In the genomic region with DNA sequence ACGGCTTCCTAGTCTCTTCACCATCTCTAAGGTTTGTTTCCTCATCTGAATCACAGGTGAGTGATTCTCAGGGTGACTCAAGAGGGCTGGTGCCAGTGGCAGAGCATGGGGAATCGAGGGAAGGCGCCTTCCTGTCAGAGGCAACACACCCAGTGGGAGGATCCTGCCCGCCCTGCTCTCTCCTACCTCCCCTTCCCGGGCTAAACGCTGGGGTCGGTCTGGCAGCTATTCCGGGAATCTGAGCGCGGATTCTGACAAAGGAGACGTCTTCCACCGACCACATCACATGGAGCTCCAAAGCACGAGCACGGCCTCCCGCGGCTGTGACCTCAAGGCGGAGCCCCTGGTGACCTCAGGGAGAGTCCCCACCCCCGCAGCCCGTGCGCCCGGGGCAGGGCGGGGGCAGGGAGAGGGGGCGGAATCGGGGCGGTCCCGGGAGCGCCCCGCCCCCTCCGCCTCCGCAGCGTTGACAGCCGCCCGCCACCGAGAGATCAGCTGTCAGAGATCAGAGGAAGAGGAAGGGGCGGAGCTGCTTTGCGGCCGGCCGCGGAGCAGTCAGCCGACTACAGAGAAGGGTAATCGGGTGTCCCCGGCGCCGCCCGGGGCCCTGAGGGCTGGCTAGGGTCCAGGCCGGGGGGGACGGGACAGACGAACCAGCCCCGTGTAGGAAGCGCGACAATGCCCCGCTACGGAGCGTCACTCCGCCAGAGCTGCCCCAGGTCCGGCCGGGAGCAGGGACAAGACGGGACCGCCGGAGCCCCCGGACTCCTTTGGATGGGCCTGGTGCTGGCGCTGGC, we compare ENCODE assay signal across 8 cellular contexts. TPM values are rescaled to one million over a fixed set of nuclear protein-coding genes. Genes with fewer than 3 reads are reported as not detected.
DNase-seq lines count a peak whose midpoint lies in the region; ATAC-seq and TF ChIP-seq lines count a peak whose summit lies in the region.

A gene (plus strand): TSS at position 554 of the 797 bp plus-strand sequence. CDS start 125 bp downstream, at position 679.

- no peaks in the 10 kb centered on the region for H3K27me3 Mint-ChIP-seq in type B pancreatic cell

- DNase-seq in GM13976 (ENCODE audit: low spot score) (peak; percentile 98), NCI-H1417 treated with DMSO at 0.1 percent for 48 hours (lab: John Stamatoyannopoulos, UW) (peak; percentile 63), amniotic epithelial cell (ENCODE audit: low read depth) (peak; percentile 79), heart right ventricle (peak; percentile 94), posterior cingulate gyrus (peak; percentile 87 to 98 (median 92)), type B pancreatic cell (ENCODE audit: extremely low spot score, unreplicated experiment) (peak; percentile 89)

- no peaks in the 10 kb centered on the region for H3K36me3 Mint-ChIP-seq in type B pancreatic cell

- ATAC-seq in HG02798 (IDR thresholded peaks at IDR 0.05; ENCODE audit: poor library complexity, unreplicated experiment) (peak; percentile 99), heart right ventricle (peak; percentile 98 to 99 (median 98))

- H3K4me3 Mint-ChIP-seq in type B pancreatic cell: peak within 1 kb of the TSS; percentile 93

- 1% methylated on average over 60 to 62 of the region's 62 CpGs for WGBS in heart right ventricle, 2 donors

- peaks cover 0 to 30% (median 0%) of the 10 kb centered on the region in 9 donors for H3K36me3 ChIP-seq in heart right ventricle

- peak within 1 kb of the TSS; percentile 95 for H3K27ac Mint-ChIP-seq in type B pancreatic cell

- intact Hi-C loops in T-helper 1 cell treated with Interleukin-12 subunit alpha and Interleukin-12 subunit beta and Interleukin-4 antibody, amounts not matched to agents 30 ng/mL and 1 ng/mL, for 36 hours (cut with micrococcal nuclease): loop anchor here (1.0 kb wide), 15 partner anchors 11 to 706 kb away; a partner anchor contains a TSS
- intact Hi-C loops in heart right ventricle (cut with DNase I) (loop anchor here in 3 of 10 donors (1.0 to 10.0 kb wide), 3 partner anchors 84 to 315 kb away; a partner anchor contains a TSS), posterior cingulate gyrus (cut with DNase I) (loop anchor here (1.0 to 10.0 kb wide), 5 partner anchors 29 to 855 kb away; a partner anchor contains a TSS)

- no peak for TF ChIP-seq CTCF in GM13976 (IDR thresholded peaks at IDR 0.05; ENCODE audit: borderline replicate concordance, control extremely low read depth, extremely low read depth, insufficient read depth, missing control alignments)
- TF ChIP-seq CTCF in heart right ventricle (IDR thresholded peaks at IDR 0.05): no peak
- no peak for TF ChIP-seq CTCF in type B pancreatic cell (conservative IDR thresholded peaks at IDR 0.05)

- H3K4me1 Mint-ChIP-seq in type B pancreatic cell (ENCODE audit: unreplicated experiment): peaks cover 30% of the 10 kb centered on the region

- peaks cover 5 to 28% (median 22%) of the 10 kb centered on the region in 9 donors for H3K4me1 ChIP-seq in heart right ventricle

- H3K9me3 Mint-ChIP-seq in type B pancreatic cell: no peaks in the 10 kb centered on the region

- H3K9me3 ChIP-seq in heart right ventricle: no peaks in the 10 kb centered on the region

- peak within 1 kb of the TSS; percentile 66 to 98 (median 90) for H3K27ac ChIP-seq in heart right ventricle

- H3K4me3 ChIP-seq in heart right ventricle: peak within 1 kb of the TSS; percentile 66 to 98 (median 80)

- no peaks in the 10 kb centered on the region for H3K27me3 ChIP-seq in heart right ventricle

- in situ Hi-C loops in GM13976 (cut with MboI; ENCODE audit: low sequenced_read_pairs, unreplicated experiment): no loop called here

RNA-seq across cellular contexts. Expression of the gene that starts here (rescaled TPM):
- 50.9 and 52.6 TPM in 2 replicates for total RNA-seq in T-helper 1 cell treated with Interleukin-12 subunit alpha and Interleukin-12 subunit beta and Interleukin-4 antibody, amounts not matched to agents 30 ng/mL and 1 ng/mL, for 36 hours
- total RNA-seq in heart right ventricle (10 to 100 TPM; 57.4 to 88.1 (median 67.6) TPM), type B pancreatic cell (ENCODE audit: low replicate concordance) (31.6 and 50.0 TPM in 2 replicates)
- 10 to 100 TPM; 53.8 to 62.1 TPM for polyA plus RNA-seq in heart right ventricle

Comparison
In these comparisons a context has a peak if more than half of its experiments do, and no peak if none do; other contexts are left out.
1. Peak in every context shown above with its lines: DNase-seq, ATAC-seq, H3K4me3 ChIP-seq and H3K27ac ChIP-seq.